19 cellular contexts compared by ENCODE assay signal in the genomic region with DNA sequence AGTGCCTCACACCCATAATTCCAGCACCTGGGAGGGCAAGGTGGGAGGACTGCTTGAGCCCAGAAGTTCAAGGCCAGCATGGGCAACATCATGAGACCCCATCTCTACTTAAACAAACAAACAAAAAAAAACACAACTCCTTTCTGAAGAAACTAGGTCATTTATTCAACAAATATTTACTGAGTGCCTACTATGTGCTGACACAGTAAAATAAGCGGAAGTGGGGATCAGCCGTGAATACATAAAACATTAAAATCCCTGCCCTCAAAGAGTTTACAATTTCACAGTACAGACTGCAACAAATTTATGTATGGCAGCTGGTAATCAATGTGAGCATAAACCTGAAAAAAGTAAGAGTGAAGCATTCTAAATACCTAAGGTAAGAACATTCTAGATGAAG.
"Had no signal": no experiment of that assay in that cellular context is flagged by ENCODE, and none has a peak within 500 bp of the region (broad histone marks: within the 10 kb centered on the region; RNA-seq: fewer than 3 reads in every experiment).

No MANE protein-coding gene starts in this region.

- H3K9me3 Mint-ChIP-seq: activated naive CD8-positive, alpha-beta T cell treated with anti-CD3 and anti-CD28 coated beads, Interleukin-2, amount 10 ng/mL, durations not matched to agents 7 days and 5 days; activated T-cell treated with anti-CD3 and anti-CD28 coated beads, Interleukin-2, amount 50 U/mL, for 4 hours; natural killer cell had no signal

- ATAC-seq: activated T-cell treated with anti-CD3 and anti-CD28 coated beads, Interleukin-2, amount 50 U/mL, for 4 hours; esophagus mucosa; heart right ventricle; natural killer cell; right cardiac atrium; SK-N-SH treated with all-trans-retinoic acid at 6 μM for 48 hours; stimulated activated naive CD8-positive, alpha-beta T cell treated with anti-CD3 and anti-CD28 coated beads, Interleukin-15, Interleukin-2, amounts not matched to agents 100 U/mL and 50 U/mL, for 24 hours had no signal

- H3K4me1 ChIP-seq: ascending aorta, heart right ventricle, spleen, testis had no signal

- DNase-seq: activated CD4-positive, alpha-beta T cell treated with anti-CD3 and anti-CD28 coated beads for 4 hours; activated CD4-positive, alpha-beta T cell treated with anti-CD3 and anti-CD28 coated beads, Interleukin-2, amount 50 U/mL, for 4 hours; activated CD8-positive, alpha-beta memory T cell treated with anti-CD3 and anti-CD28 coated beads, Interleukin-2, amount 50 U/mL, for 48 hours; activated naive CD4-positive, alpha-beta T cell treated with Interleukin-2 at 50 U/mL for 16 hours; activated naive CD8-positive, alpha-beta T cell treated with anti-CD3 and anti-CD28 coated beads, Interleukin-2, amount 10 ng/mL, durations not matched to agents 7 days and 5 days; activated T-cell treated with anti-CD3 and anti-CD28 coated beads, Interleukin-2, amount 50 U/mL, for 4 hours; brain microvascular endothelial cell; caudate nucleus; foreskin fibroblast; heart right ventricle; natural killer cell; right cardiac atrium; spleen; stimulated activated naive CD8-positive, alpha-beta T cell treated with anti-CD3 and anti-CD28 coated beads, Interleukin-15, Interleukin-2, amounts not matched to agents 100 U/mL and 50 U/mL, for 24 hours; testis; trophoblast cell had no signal

- H3K4me1 Mint-ChIP-seq: natural killer cell had no signal

- H3K27ac Mint-ChIP-seq: activated naive CD8-positive, alpha-beta T cell treated with anti-CD3 and anti-CD28 coated beads, Interleukin-2, amount 10 ng/mL, durations not matched to agents 7 days and 5 days had no signal

- H3K27me3 ChIP-seq: ascending aorta, brain microvascular endothelial cell, heart right ventricle, spleen, testis had no signal

- H3K36me3 Mint-ChIP-seq: natural killer cell had no signal

- H3K4me3 Mint-ChIP-seq: activated naive CD8-positive, alpha-beta T cell treated with anti-CD3 and anti-CD28 coated beads, Interleukin-2, amount 10 ng/mL, durations not matched to agents 7 days and 5 days; activated T-cell treated with anti-CD3 and anti-CD28 coated beads, Interleukin-2, amount 50 U/mL, for 4 hours; natural killer cell had no signal

- H3K27ac ChIP-seq: ascending aorta, brain microvascular endothelial cell, heart right ventricle, spleen, testis had no signal

- H3K4me3 ChIP-seq: ascending aorta, heart right ventricle, spleen, testis had no signal

- H3K27me3 Mint-ChIP-seq: activated naive CD8-positive, alpha-beta T cell treated with anti-CD3 and anti-CD28 coated beads, Interleukin-2, amount 10 ng/mL, durations not matched to agents 7 days and 5 days had no signal

- H3K9me3 ChIP-seq: ascending aorta, heart right ventricle, spleen, testis had no signal

- H3K36me3 ChIP-seq: brain microvascular endothelial cell had no signal
